11 cellular contexts compared by ENCODE assay signal in the genomic region with DNA sequence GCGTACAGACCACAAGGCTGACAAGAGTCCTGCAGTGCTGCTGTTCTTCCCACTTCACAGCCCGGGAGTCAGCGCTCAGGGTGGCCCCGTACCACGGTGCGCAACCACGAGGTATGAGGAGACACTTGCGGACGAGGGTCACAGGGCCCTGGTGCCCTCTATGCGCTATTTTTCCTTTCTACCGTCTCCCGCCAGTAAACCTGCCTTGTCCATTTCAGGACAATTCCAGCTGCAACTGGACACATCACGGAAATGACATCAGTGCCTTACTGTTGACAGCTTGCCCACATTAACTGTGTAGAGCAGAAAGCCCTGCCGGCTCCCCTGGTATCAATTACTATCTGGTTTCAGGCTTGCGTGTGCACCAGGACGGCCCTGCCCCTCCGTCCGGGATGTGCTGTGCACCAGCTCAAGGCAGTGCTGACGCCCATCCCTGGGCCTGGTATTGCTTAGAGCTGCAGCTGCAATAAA.
DNase-seq lines count a peak whose midpoint lies in the region; ATAC-seq and TF ChIP-seq lines count a peak whose summit lies in the region.
"Had no signal": no experiment of that assay in that cellular context is flagged by ENCODE, and none has a peak within 500 bp of the region (broad histone marks: within the 10 kb centered on the region; RNA-seq: fewer than 3 reads in every experiment).

No MANE protein-coding gene starts in this region.

- H3K27me3 ChIP-seq in ascending aorta (no peaks in the 10 kb centered on the region), sigmoid colon (no peaks in the 10 kb centered on the region)
- H3K27me3 ChIP-seq: Peyer's patch had no signal

- intact Hi-C loops in ascending aorta (cut with DNase I) (no loop called here), left ventricle myocardium superior (cut with micrococcal nuclease) (no loop called here), sigmoid colon (cut with DNase I) (no loop called here)

- peak overlapping the region; percentile 11 to 60 for H3K27ac ChIP-seq in ascending aorta
- H3K27ac ChIP-seq in sigmoid colon: peak overlapping the region in 1 of 4 donors; percentile 49
- H3K27ac ChIP-seq: Peyer's patch had no signal

- H3K9me3 ChIP-seq in ascending aorta (no peaks in the 10 kb centered on the region), sigmoid colon (no peaks in the 10 kb centered on the region)
- H3K9me3 ChIP-seq: Peyer's patch had no signal

- no peak for TF ChIP-seq CTCF in ascending aorta (IDR thresholded peaks at IDR 0.05)
- TF ChIP-seq CTCF in sigmoid colon (IDR thresholded peaks at IDR 0.05): no peak

- ATAC-seq in left ventricle myocardium superior (peak; percentile 12), GM21786 (IDR thresholded peaks at IDR 0.05; ENCODE audit: unreplicated experiment) (no peak), HG03159 (IDR thresholded peaks at IDR 0.05; ENCODE audit: unreplicated experiment) (no peak), GM21381 (IDR thresholded peaks at IDR 0.05; ENCODE audit: unreplicated experiment) (no peak)

- H3K4me1 ChIP-seq in ascending aorta (peaks cover 16 to 60% of the 10 kb centered on the region in 2 donors), sigmoid colon (peaks cover 0 to 34% (median 21%) of the 10 kb centered on the region in 4 donors)

- DNase-seq in GM03348 (ENCODE audit: low spot score) (peak; percentile 77), ascending aorta (ENCODE audit: low spot score in 2 of 2) (peak in 1 of 2 donors; percentile 66), left ventricle myocardium superior (no peak), sigmoid colon (peak; percentile 67), NCI-H2081 (lab: John Stamatoyannopoulos, UW) (no peak)
- DNase-seq: NCI-H1930, Peyer's patch, retina had no signal

- H3K4me3 ChIP-seq in ascending aorta (no peak overlapping the region), sigmoid colon (no peak overlapping the region)
- H3K4me3 ChIP-seq: Peyer's patch had no signal

- TF ChIP-seq POLR2A in sigmoid colon (IDR thresholded peaks at IDR 0.05): no peak

- H3K36me3 ChIP-seq in ascending aorta: peaks cover 11 to 17% of the 10 kb centered on the region in 2 donors
- H3K36me3 ChIP-seq in sigmoid colon: peaks cover 7 to 26% (median 10%) of the 10 kb centered on the region in 4 donors

- WGBS in sigmoid colon, 2 donors: 81 to 84% methylated on average over 19 of the region's 19 CpGs

- no peak for TF ChIP-seq EP300 in sigmoid colon (IDR thresholded peaks at IDR 0.05)

Comparison
In these comparisons a context has a peak if more than half of its experiments do, and no peak if none do; other contexts are left out.
1. DNase-seq: peak in GM03348 (single experiment) and sigmoid colon (single experiment); none in left ventricle myocardium superior (single experiment) and NCI-H2081 (0 of 2).